ENCODE assay signal across 9 cellular contexts in the genomic region with DNA sequence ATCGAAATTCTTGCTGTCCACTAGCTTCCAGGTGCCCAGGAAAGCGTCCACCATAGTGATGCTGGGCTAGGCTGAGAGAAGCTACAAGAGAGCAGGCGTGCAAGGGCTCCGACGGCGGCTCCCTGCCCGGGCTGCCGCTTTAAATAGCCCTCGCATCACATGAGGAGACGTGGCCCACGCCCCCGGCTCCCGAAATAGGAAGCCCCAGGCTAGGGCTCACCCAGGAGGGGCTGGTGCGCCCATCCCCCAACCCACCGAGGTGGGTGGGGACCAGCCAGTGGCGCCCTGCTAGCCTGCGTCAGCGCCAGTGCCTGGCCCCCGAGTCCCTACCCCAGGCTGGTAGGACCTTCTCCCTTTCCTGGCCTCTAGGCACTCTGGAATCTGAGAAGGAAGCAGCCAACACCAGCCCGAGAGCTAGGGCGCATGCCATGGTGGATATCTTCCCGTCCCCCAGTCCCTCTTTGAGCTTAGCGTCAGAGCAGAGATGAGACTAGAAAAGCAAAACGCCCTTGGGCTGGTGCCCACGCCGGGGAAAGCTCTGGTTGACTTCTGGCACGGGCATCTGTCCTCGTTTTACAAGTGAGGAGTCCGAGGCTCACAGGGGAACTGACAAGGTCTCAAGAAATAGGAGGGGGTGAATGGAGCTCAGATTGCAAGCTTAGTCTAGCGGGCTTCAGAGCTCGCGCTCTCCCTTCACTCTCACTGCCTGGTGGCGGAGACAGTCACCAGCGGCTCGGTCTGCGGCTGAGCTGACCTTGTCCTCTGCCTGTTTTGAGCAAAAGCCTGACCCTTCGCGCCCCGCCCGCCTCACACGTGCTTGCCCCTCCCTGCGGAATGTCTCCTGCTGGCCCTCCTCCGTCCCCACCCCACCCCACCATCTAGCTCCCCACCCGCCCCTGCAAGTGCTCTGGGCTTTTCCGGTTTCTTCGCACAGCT. TPM values are rescaled to one million over a fixed set of nuclear protein-coding genes. Genes with fewer than 3 reads are reported as not detected.
DNase-seq lines count a peak whose midpoint lies in the region; ATAC-seq lines count a peak whose summit lies in the region.
"Had no signal": no experiment of that assay in that cellular context is flagged by ENCODE, and none has a peak within 500 bp of the region (broad histone marks: within the 10 kb centered on the region; RNA-seq: fewer than 3 reads in every experiment).

FABP3 (minus strand) TSS at position 116 of the 936 bp plus-strand sequence; CDS start at position 54, 62 bp downstream.

- no peak within 1 kb of the TSS for H3K27ac Mint-ChIP-seq in activated CD4-positive, alpha-beta memory T cell treated with anti-CD3 and anti-CD28 coated beads for 36 hours

- intact Hi-C loops in activated CD4-positive, alpha-beta memory T cell treated with anti-CD3 and anti-CD28 coated beads for 36 hours (cut with micrococcal nuclease), result no loop called here

- peaks cover 3% of the 10 kb centered on the region for H3K27me3 Mint-ChIP-seq in activated CD4-positive, alpha-beta memory T cell treated with anti-CD3 and anti-CD28 coated beads for 36 hours

- no peaks in the 10 kb centered on the region for H3K9me3 ChIP-seq in stomach smooth muscle (ENCODE audit: control insufficient read depth in 2 of 2, low read length in 2 of 2)

- peak within 1 kb of the TSS; percentile 81 for H3K27ac ChIP-seq in stomach smooth muscle (ENCODE audit: low read length)
- H3K27ac ChIP-seq: KMS-11 had no signal

- no peaks in the 10 kb centered on the region for H3K9me3 Mint-ChIP-seq in activated CD4-positive, alpha-beta memory T cell treated with anti-CD3 and anti-CD28 coated beads for 36 hours

- peak within 1 kb of the TSS; percentile 49 for H3K4me3 Mint-ChIP-seq in activated CD4-positive, alpha-beta memory T cell treated with anti-CD3 and anti-CD28 coated beads for 36 hours

- DNase-seq in DMS 273 treated with DMSO at 0.1 percent for 48 hours (lab: John Stamatoyannopoulos, UW) (peak; percentile 58), LHCN-M2 (ENCODE audit: low read depth) (peak; percentile 60), mesenteric fat pad (ENCODE audit: low spot score) (peak; percentile 91)
- DNase-seq in activated CD4-positive, alpha-beta memory T cell treated with anti-CD3 and anti-CD28 coated beads for 36 hours, result peak; percentile 33
- DNase-seq in effector CD8-positive, alpha-beta T cell (lab: John Stamatoyannopoulos, UW), result no peak

- H3K27me3 ChIP-seq in stomach smooth muscle (ENCODE audit: control insufficient read depth in 1 of 2, insufficient read depth in 2 of 2, low read length in 2 of 2), result no peaks in the 10 kb centered on the region

- H3K36me3 ChIP-seq in stomach smooth muscle (ENCODE audit: control insufficient read depth in 2 of 2, insufficient read depth in 2 of 2, low read length in 2 of 2), result peaks cover 0 to 2% of the 10 kb centered on the region in 2 donors

- H3K4me1 Mint-ChIP-seq in activated CD4-positive, alpha-beta memory T cell treated with anti-CD3 and anti-CD28 coated beads for 36 hours (ENCODE audit: low read depth), result peaks cover 12% of the 10 kb centered on the region

- peak within 1 kb of the TSS; percentile 63 to 73 for H3K9ac ChIP-seq in stomach smooth muscle (ENCODE audit: low read length in 2 of 2)
- H3K9ac ChIP-seq: KMS-11 had no signal

- CTCF ChIA-PET in activated CD4-positive, alpha-beta memory T cell treated with anti-CD3 and anti-CD28 coated beads for 36 hours (lab: Charles Lee), result interaction anchor here (1.2 to 2.9 kb wide), 3 partner anchors 22 to 176 kb away, joined by 4 to 20 read pairs (median 6); no protein-coding TSS in a partner anchor

- no peaks in the 10 kb centered on the region for H3K36me3 Mint-ChIP-seq in activated CD4-positive, alpha-beta memory T cell treated with anti-CD3 and anti-CD28 coated beads for 36 hours

- peaks cover 41% of the 10 kb centered on the region for H3K4me1 ChIP-seq in stomach smooth muscle (ENCODE audit: control insufficient read depth, insufficient read depth, low read length)

- H3K4me3 ChIP-seq in stomach smooth muscle (ENCODE audit: low read length in 2 of 2), result peak within 1 kb of the TSS; percentile 73 to 80

- ATAC-seq in esophagus mucosa (peak; percentile 51), GM19397 (IDR thresholded peaks at IDR 0.05; ENCODE audit: unreplicated experiment) (no peak)

- POLR2A ChIA-PET in activated CD4-positive, alpha-beta memory T cell treated with anti-CD3 and anti-CD28 coated beads for 36 hours (lab: Charles Lee), result interaction anchor here (0.6 to 2.0 kb wide), 3 partner anchors 10 to 28 kb away, joined by 3 to 5 read pairs (median 4); no protein-coding TSS in a partner anchor

RNA-seq across cellular contexts. Expression of gene FABP3, which starts in this region (rescaled TPM):
- total RNA-seq in LHCN-M2 (2014; rRNA removed) (5.1 and 10.2 TPM in 2 replicates), esophagus mucosa (0.36 TPM), mesenteric fat pad (9.1 TPM)
- 90.8 TPM for polyA plus RNA-seq in LHCN-M2 (2012)
- total RNA-seq in activated CD4-positive, alpha-beta memory T cell treated with anti-CD3 and anti-CD28 coated beads for 36 hours, result not detected

Comparison
In these comparisons a context has a peak if more than half of its experiments do, and no peak if none do; other contexts are left out.
1. Peak in DNase-seq in activated CD4-positive, alpha-beta memory T cell treated with anti-CD3 and anti-CD28 coated beads for 36 hours; RNA of the gene not detected or under 1 TPM.
2. Peak in ATAC-seq in esophagus mucosa; RNA of the gene not detected or under 1 TPM.